ENCODE assay signal across 10 cellular contexts in genomic region chr4:98728433-98728832, GRCh38.
DNase-seq lines count a peak whose midpoint lies in the region; ATAC-seq and TF ChIP-seq lines count a peak whose summit lies in the region.
"Had no signal": no experiment of that assay in that cellular context is flagged by ENCODE, and none has a peak within 500 bp of the region (broad histone marks: within the 10 kb centered on the region; RNA-seq: fewer than 3 reads in every experiment).

No MANE protein-coding gene starts in this region.

- H3K9me2 ChIP-seq in OCI-LY7 (ENCODE audit: insufficient read depth, low read length) = no peaks in the 10 kb centered on the region

- POLR2A ChIA-PET in OCI-LY7 (lab: Charles Lee) = no interaction called here

- H3K9ac ChIP-seq in SK-N-MC (ENCODE audit: insufficient read length) = no peak overlapping the region

- no TSS peak for BruUV-seq in OCI-LY7 (replicated peaks; lab: Mats Ljungman, UMichigan)

- peak in 3 of 4 donors; percentile 28 to 77 (median 66) for ATAC-seq in heart left ventricle

- H3K4me2 ChIP-seq in OCI-LY7 (ENCODE audit: low read length) = no peak overlapping the region

- H3K27ac ChIP-seq in heart left ventricle (no peak overlapping the region), left ventricle myocardium inferior (replicated peaks) (no peak overlapping the region), SK-N-MC (no peak overlapping the region; the same call in 1 of the 2 replicates), temporal lobe (ENCODE audit: low read depth, low read length) (peak overlapping the region; percentile 27), OCI-LY7 (ENCODE audit: low read depth, low read length, poor library complexity, severe bottlenecking) (no peak overlapping the region)
- H3K27ac ChIP-seq: ascending aorta had no signal

- peaks cover 0 to 17% (median 0%) of the 10 kb centered on the region in 12 donors for H3K9me3 ChIP-seq in heart left ventricle
- H3K9me3 ChIP-seq in left ventricle myocardium inferior (replicated peaks) = peaks cover 16% of the 10 kb centered on the region
- no peaks in the 10 kb centered on the region for H3K9me3 ChIP-seq in SK-N-MC (ENCODE audit: low read depth, low read length)
- no peaks in the 10 kb centered on the region for H3K9me3 ChIP-seq in OCI-LY7 (ENCODE audit: low read length)
- H3K9me3 ChIP-seq: ascending aorta had no signal

- peak in 1 of 5 donors; percentile 28 for DNase-seq in heart left ventricle
- no peak for DNase-seq in left ventricle myocardium inferior
- DNase-seq in SK-N-MC (ENCODE audit: low read depth, low spot score) = peak; percentile 86
- peak; percentile 63 for DNase-seq in fibroblast of the aortic adventitia (ENCODE audit: low read depth)
- no peak for DNase-seq in NCI-H187 treated with DMSO at 0.1 percent for 48 hours (lab: John Stamatoyannopoulos, UW)
- DNase-seq in NCI-H1417 (lab: John Stamatoyannopoulos, UW) = no peak
- no peak for DNase-seq in OCI-LY7 (ENCODE audit: low spot score)
- DNase-seq: SW 1271 had no signal

- H3K79me2 ChIP-seq in OCI-LY7 (ENCODE audit: insufficient read depth, low read depth, low read length) = no peaks in the 10 kb centered on the region

- no peak for TF ChIP-seq POLR2A in heart left ventricle (IDR thresholded peaks at IDR 0.05)

- TF ChIP-seq CTCF in heart left ventricle (IDR thresholded peaks at IDR 0.05) (no peak), left ventricle myocardium inferior (IDR thresholded peaks at IDR 0.05; ENCODE audit: borderline replicate concordance) (no peak), fibroblast of the aortic adventitia (IDR thresholded peaks at IDR 0.05; ENCODE audit: insufficient read depth, low read length) (no peak), OCI-LY7 (conservative IDR thresholded peaks at IDR 0.05; ENCODE audit: low read length) (no peak)

- 23 to 32% (median 28%) methylated on average over 4 of the region's 4 CpGs for WGBS in heart left ventricle, 4 donors

- no peaks in the 10 kb centered on the region for H4K20me1 ChIP-seq in OCI-LY7 (ENCODE audit: insufficient read depth, low read length)

- H3K4me3 ChIP-seq in heart left ventricle (no peak overlapping the region), left ventricle myocardium inferior (no peak overlapping the region), SK-N-MC (peak overlapping the region; percentile 28), fibroblast of the aortic adventitia (ENCODE audit: low read depth, low read length) (no peak overlapping the region), OCI-LY7 (ENCODE audit: low read depth, low read length, poor library complexity, severe bottlenecking) (no peak overlapping the region)
- H3K4me3 ChIP-seq: ascending aorta had no signal

- intact Hi-C loops in heart left ventricle (cut with DNase I) = no loop called here
- intact Hi-C loops in left ventricle myocardium inferior (cut with micrococcal nuclease) = no loop called here
- intact Hi-C loops in OCI-LY7 (cut with micrococcal nuclease; ENCODE audit: unreplicated experiment) = no loop called here

- CTCF ChIA-PET in OCI-LY7 (lab: Charles Lee; ENCODE audit: unreplicated experiment) = no interaction called here

- no peak overlapping the region for H2AFZ ChIP-seq in OCI-LY7 (ENCODE audit: low read length)

- H3K27me3 ChIP-seq in heart left ventricle = no peaks in the 10 kb centered on the region
- H3K27me3 ChIP-seq in left ventricle myocardium inferior (ENCODE audit: low read depth) = no peaks in the 10 kb centered on the region
- H3K27me3 ChIP-seq: ascending aorta had no signal

- H3K36me3 ChIP-seq in heart left ventricle (no peaks in the 10 kb centered on the region), left ventricle myocardium inferior (no peaks in the 10 kb centered on the region), SK-N-MC (ENCODE audit: insufficient read depth, low read length) (no peaks in the 10 kb centered on the region), OCI-LY7 (ENCODE audit: insufficient read depth, low read length) (no peaks in the 10 kb centered on the region)
- H3K36me3 ChIP-seq: ascending aorta had no signal

- H3K4me1 ChIP-seq in heart left ventricle (no peaks in the 10 kb centered on the region), left ventricle myocardium inferior (no peaks in the 10 kb centered on the region), OCI-LY7 (ENCODE audit: insufficient read depth, low read length, poor library complexity, severe bottlenecking) (no peaks in the 10 kb centered on the region)
- H3K4me1 ChIP-seq: ascending aorta had no signal

Comparison
In these comparisons a context has a peak if more than half of its experiments do, and no peak if none do; other contexts are left out.
1. DNase-seq: peak in SK-N-MC (single experiment) and fibroblast of the aortic adventitia (single experiment); none in left ventricle myocardium inferior (single experiment), NCI-H187 treated with DMSO at 0.1 percent for 48 hours (single experiment), NCI-H1417 (0 of 3) and OCI-LY7 (single experiment).